In genomic region chr5:42035526-42035925, GRCh38 we compare ENCODE assay signal across 1 cellular context.
TF ChIP-seq lines count a peak whose summit lies in the region.

No MANE protein-coding gene starts in this region.

TF ChIP-seq in GM23338, 12 proteins besides CTCF, POLR2A, EP300 and RAD21 (continued from another document):
- TF ChIP-seq ZNF462 (CRISPR knock-in tag; IDR thresholded peaks at IDR 0.05) = no peak
- no peak for TF ChIP-seq CREB1 (CRISPR knock-in tag; IDR thresholded peaks at IDR 0.05; ENCODE audit: low read depth)
TF ChIP-seq in GM23338: peak in this region for 0.
